32 cellular contexts compared by ENCODE assay signal in genomic region chr16:10428433-10429168, GRCh38. TPM values are rescaled to one million over a fixed set of nuclear protein-coding genes. Genes with fewer than 3 reads are reported as not detected.
A peak's percentile ranks its signal among the peaks of the same experiment; 100 is the strongest.
DNase-seq lines count a peak whose midpoint lies in the region; ATAC-seq and TF ChIP-seq lines count a peak whose summit lies in the region.
"Had no signal": no experiment of that assay in that cellular context is flagged by ENCODE, and none has a peak within 500 bp of the region (broad histone marks: within the 10 kb centered on the region; RNA-seq: fewer than 3 reads in every experiment).

No MANE protein-coding gene starts in this region.

- no peak overlapping the region for H3K4me3 ChIP-seq in CD8-positive, alpha-beta memory T cell (ENCODE audit: low read length)
- H3K4me3 ChIP-seq: BLaER1, gastroesophageal sphincter, lower lobe of right lung, pancreas, right atrium auricular region, SJCRH30, smooth muscle cell, upper lobe of left lung had no signal

- no peak overlapping the region for H3K4me3 Mint-ChIP-seq in CD8-positive, alpha-beta memory T cell
- no peak overlapping the region for H3K4me3 Mint-ChIP-seq in mesothelial cell of epicardium
- H3K4me3 Mint-ChIP-seq: activated CD4-positive, alpha-beta memory T cell treated with anti-CD3 and anti-CD28 coated beads, Interleukin-2, amount 10 ng/mL, durations not matched to agents 7 days and 5 days; activated naive CD8-positive, alpha-beta T cell; effector memory CD8-positive, alpha-beta T cell; immature natural killer cell; neural crest cell; T-cell had no signal

- POLR2A ChIA-PET in CD8-positive, alpha-beta memory T cell (lab: Charles Lee): no interaction called here

- ATAC-seq in esophagus mucosa (peak; percentile 85), GM21526 (IDR thresholded peaks at IDR 0.05; ENCODE audit: low FRiP score, unreplicated experiment) (no peak), left ventricle myocardium superior (no peak)
- ATAC-seq: activated CD4-positive, CD25-positive, alpha-beta regulatory T cell treated with anti-CD3 and anti-CD28 coated beads, Interleukin-2, amount 50 U/mL, for 24 hours; effector memory CD8-positive, alpha-beta T cell; gastroesophageal sphincter; HepG2; lower lobe of right lung; pancreas; T-cell had no signal

- no peak for DNase-seq in CD8-positive, alpha-beta memory T cell
- DNase-seq in NCI-H2227 (lab: John Stamatoyannopoulos, UW; ENCODE audit: unreplicated experiment) (peak; percentile 52), mesothelial cell of epicardium (ENCODE audit: low spot score in 2 of 2, unreplicated experiment in 2 of 2) (no peak), left ventricle myocardium superior (no peak), erythroblast (lab: John Stamatoyannopoulos, UW) (no peak)
- DNase-seq: activated CD4-positive, alpha-beta memory T cell treated with anti-CD3 and anti-CD28 coated beads, Interleukin-2, amount 10 ng/mL, durations not matched to agents 7 days and 5 days; activated CD8-positive, alpha-beta memory T cell treated with anti-CD3 and anti-CD28 coated beads, Interleukin-2, amount 50 U/mL, for 48 hours; aorta; cortex of kidney; effector memory CD8-positive, alpha-beta T cell; hippocampal formation; immature natural killer cell; lower lobe of right lung; NCI-H1048; NCI-H2029; NCI-H345; pancreas; SJCRH30; stimulated activated CD4-positive, alpha-beta T cell treated with anti-CD3 and anti-CD28 coated beads, Interleukin-2, amount 100 ng/mL, for 24 hours; T-cell; upper lobe of left lung had no signal

- TF ChIP-seq POLR2A in erythroblast (IDR thresholded peaks at IDR 0.05; ENCODE audit: low read length): no peak

- CTCF ChIA-PET in CD8-positive, alpha-beta memory T cell (lab: Charles Lee): no interaction called here

- intact Hi-C loops in left ventricle myocardium superior (cut with micrococcal nuclease): no loop called here

- TF ChIP-seq CTCF in mesothelial cell of epicardium (IDR thresholded peaks at IDR 0.05; ENCODE audit: unreplicated experiment): no peak

- no peaks in the 10 kb centered on the region for H3K27me3 Mint-ChIP-seq in CD8-positive, alpha-beta memory T cell
- H3K27me3 Mint-ChIP-seq in mesothelial cell of epicardium (ENCODE audit: low read depth): no peaks in the 10 kb centered on the region
- H3K27me3 Mint-ChIP-seq: activated CD4-positive, alpha-beta memory T cell treated with anti-CD3 and anti-CD28 coated beads, Interleukin-2, amount 10 ng/mL, durations not matched to agents 7 days and 5 days; activated naive CD8-positive, alpha-beta T cell; effector memory CD8-positive, alpha-beta T cell; T-cell had no signal

- H3K4me1 Mint-ChIP-seq in CD8-positive, alpha-beta memory T cell: peaks cover 0 to 2% (median 0%) of the 10 kb centered on the region in 3 donors
- peaks cover 4% of the 10 kb centered on the region for H3K4me1 Mint-ChIP-seq in mesothelial cell of epicardium
- H3K4me1 Mint-ChIP-seq: activated CD4-positive, alpha-beta memory T cell treated with anti-CD3 and anti-CD28 coated beads, Interleukin-2, amount 10 ng/mL, durations not matched to agents 7 days and 5 days; neural crest cell had no signal

- no peak overlapping the region for H3K27ac ChIP-seq in CD8-positive, alpha-beta memory T cell (ENCODE audit: low read depth, low read length)
- H3K27ac ChIP-seq: BLaER1, gastroesophageal sphincter, lower lobe of right lung, pancreas, right atrium auricular region, SJCRH30, upper lobe of left lung had no signal

- peaks cover 7% of the 10 kb centered on the region for H3K36me3 ChIP-seq in CD8-positive, alpha-beta memory T cell (ENCODE audit: insufficient read depth, low read length)
- H3K36me3 ChIP-seq: SJCRH30 had no signal

- peaks cover 14 to 35% (median 19%) of the 10 kb centered on the region in 3 donors for H3K36me3 Mint-ChIP-seq in CD8-positive, alpha-beta memory T cell
- H3K36me3 Mint-ChIP-seq in mesothelial cell of epicardium: peaks cover 21% of the 10 kb centered on the region

- no peaks in the 10 kb centered on the region for H3K9me3 ChIP-seq in CD8-positive, alpha-beta memory T cell (ENCODE audit: low read length)
- H3K9me3 ChIP-seq: BLaER1, gastroesophageal sphincter, lower lobe of right lung, pancreas, right atrium auricular region, SJCRH30, upper lobe of left lung had no signal

- no peaks in the 10 kb centered on the region for H3K27me3 ChIP-seq in CD8-positive, alpha-beta memory T cell (ENCODE audit: insufficient read depth, low read length, poor library complexity, severe bottlenecking)
- H3K27me3 ChIP-seq: BLaER1, gastroesophageal sphincter, pancreas, right atrium auricular region, SJCRH30, upper lobe of left lung had no signal

- H3K9me3 Mint-ChIP-seq in CD8-positive, alpha-beta memory T cell: peaks cover 0 to 2% (median 0%) of the 10 kb centered on the region in 5 donors
- H3K9me3 Mint-ChIP-seq in mesothelial cell of epicardium: peaks cover 3% of the 10 kb centered on the region
- H3K9me3 Mint-ChIP-seq: activated CD4-positive, alpha-beta memory T cell treated with anti-CD3 and anti-CD28 coated beads, Interleukin-2, amount 10 ng/mL, durations not matched to agents 7 days and 5 days; activated T-helper 2 cell treated with anti-CD3 and anti-CD28 coated beads, Interferon-gamma antibody, Interleukin-2, Interleukin-4, amounts not matched to agents 10 μg/mL and 5 μg/mL and 100 μg/mL, durations not matched to agents 14 hours and 24 hours and 36 hours; effector memory CD8-positive, alpha-beta T cell; immature natural killer cell; neural crest cell had no signal

- peak overlapping the region in 5 of 8 donors; percentile 14 to 92 (median 55) for H3K27ac Mint-ChIP-seq in CD8-positive, alpha-beta memory T cell
- peak overlapping the region; percentile 54 for H3K27ac Mint-ChIP-seq in mesothelial cell of epicardium
- H3K27ac Mint-ChIP-seq: activated CD4-positive, alpha-beta memory T cell treated with anti-CD3 and anti-CD28 coated beads, Interleukin-2, amount 10 ng/mL, durations not matched to agents 7 days and 5 days; activated naive CD8-positive, alpha-beta T cell; activated T-helper 2 cell treated with anti-CD3 and anti-CD28 coated beads, Interferon-gamma antibody, Interleukin-2, Interleukin-4, amounts not matched to agents 10 μg/mL and 5 μg/mL and 100 μg/mL, durations not matched to agents 14 hours and 24 hours and 36 hours had no signal

- H3K4me1 ChIP-seq in CD8-positive, alpha-beta memory T cell (ENCODE audit: insufficient read depth, low read length): no peaks in the 10 kb centered on the region
- H3K4me1 ChIP-seq: BLaER1, gastroesophageal sphincter, lower lobe of right lung, pancreas, right atrium auricular region, SJCRH30, upper lobe of left lung had no signal

RNA-seq across cellular contexts. Expression of gene ATF7IP2, which starts 42.7 kb away (rescaled TPM):
- 10 to 100 TPM; 12.4 to 14.3 TPM for total RNA-seq in CD8-positive, alpha-beta memory T cell
- 119 TPM for polyA plus RNA-seq in CD8-positive, alpha-beta memory T cell
- total RNA-seq in esophagus mucosa: 7.1 TPM
- 50.5 to 50.9 TPM (median 50.6 TPM) in 3 replicates for total RNA-seq in mesothelial cell of epicardium
- 50.0 TPM for total RNA-seq in left ventricle myocardium superior
- total RNA-seq: SJCRH30 had no signal
